15 cellular contexts compared by ENCODE assay signal in the genomic region with DNA sequence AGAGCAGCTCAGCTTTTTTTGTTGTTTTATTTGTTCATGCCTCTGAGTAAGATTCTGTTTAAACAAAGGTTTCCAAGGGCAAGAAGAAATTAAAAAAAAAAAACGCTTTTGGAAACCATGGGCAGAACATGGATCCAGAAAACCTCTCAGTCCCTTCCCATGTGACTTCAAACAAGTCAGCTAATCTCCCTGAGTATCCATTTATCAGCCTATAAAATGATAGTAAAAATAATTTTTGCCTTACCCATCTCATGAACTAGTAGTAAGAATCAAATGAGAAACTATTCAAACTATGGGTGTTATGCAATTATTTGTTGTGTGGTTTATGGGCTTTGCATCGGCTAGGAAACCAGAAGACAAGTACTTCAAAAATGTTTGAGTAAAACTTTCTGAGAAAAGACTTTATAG. TPM values are rescaled to one million over a fixed set of nuclear protein-coding genes. Genes with fewer than 3 reads are reported as not detected.
A peak's percentile ranks its signal among the peaks of the same experiment; 100 is the strongest.
DNase-seq lines count a peak whose midpoint lies in the region; ATAC-seq and TF ChIP-seq lines count a peak whose summit lies in the region.
"Had no signal": no experiment of that assay in that cellular context is flagged by ENCODE, and none has a peak within 500 bp of the region (broad histone marks: within the 10 kb centered on the region; RNA-seq: fewer than 3 reads in every experiment).

No MANE protein-coding gene starts in this region.

- BruUV-seq in PC-3 (replicated peaks; lab: Mats Ljungman, UMichigan) = no TSS peak

- H3K4me3 ChIP-seq in AG10803 (ENCODE audit: low read length) (no peak overlapping the region), PC-3 (ENCODE audit: low read length) (no peak overlapping the region), fibroblast of mammary gland (ENCODE audit: control insufficient read depth, low read depth, low read length) (no peak overlapping the region)
- H3K4me3 ChIP-seq: heart right ventricle, neural progenitor cell, thoracic aorta had no signal

- ATAC-seq in PC-3 (peak; percentile 74), omental fat pad (ENCODE audit: low FRiP score) (peak; percentile 25), GM18498 (IDR thresholded peaks at IDR 0.05; ENCODE audit: unreplicated experiment) (no peak), HG02884 (IDR thresholded peaks at IDR 0.05; ENCODE audit: unreplicated experiment) (no peak), HG02678 (IDR thresholded peaks at IDR 0.05; ENCODE audit: unreplicated experiment) (no peak)
- ATAC-seq: activated T-helper 17 cell treated with anti-CD3 and anti-CD28 coated beads, Interleukin-2, amount 50 U/mL, for 72 hours; heart right ventricle; left colon had no signal

- no peaks in the 10 kb centered on the region for H3K9me2 ChIP-seq in PC-3 (replicated peaks; ENCODE audit: low read length)

- intact Hi-C loops in PC-3 (cut with micrococcal nuclease) = loop anchor here (2.0 to 10.0 kb wide), 5 partner anchors 26 to 306 kb away; no protein-coding TSS in a partner anchor

- H3K27me3 ChIP-seq in PC-3 (ENCODE audit: low read length) = no peaks in the 10 kb centered on the region
- H3K27me3 ChIP-seq: heart right ventricle, neural progenitor cell had no signal

- POLR2A ChIA-PET in PC-3 (lab: Charles Lee; ENCODE audit: unreplicated experiment) = interaction anchor here (0.5 to 0.7 kb wide), 5 partner anchors 11 to 675 kb away, joined by 3 to 7 read pairs (median 6); no protein-coding TSS in a partner anchor

- peak overlapping the region; percentile 83 for H3K27ac ChIP-seq in PC-3 (ENCODE audit: low read length)
- H3K27ac ChIP-seq: neural progenitor cell, thoracic aorta had no signal

- peaks cover 38% of the 10 kb centered on the region for H3K4me1 ChIP-seq in PC-3 (ENCODE audit: insufficient read depth, low read length)

- no peaks in the 10 kb centered on the region for H3K9me3 ChIP-seq in PC-3 (ENCODE audit: low read length)
- H3K9me3 ChIP-seq: heart right ventricle, thoracic aorta had no signal

- peaks cover 23% of the 10 kb centered on the region; the same call in 1 of the 2 replicates for H3K79me2 ChIP-seq in PC-3 (ENCODE audit: low read length)

- H3K9ac ChIP-seq in PC-3 (ENCODE audit: low read length) = no peak overlapping the region
- H3K9ac ChIP-seq: neural progenitor cell had no signal

- no peaks in the 10 kb centered on the region for H4K20me1 ChIP-seq in PC-3 (ENCODE audit: low read length)

- no peak overlapping the region for H2AFZ ChIP-seq in PC-3 (ENCODE audit: low read length)
- H2AFZ ChIP-seq: neural progenitor cell had no signal

- CTCF ChIA-PET in PC-3 (lab: Charles Lee) = no interaction called here

- TF ChIP-seq CTCF in AG10803 (conservative IDR thresholded peaks at IDR 0.05; ENCODE audit: low read length) = no peak
- no peak for TF ChIP-seq CTCF in PC-3 (conservative IDR thresholded peaks at IDR 0.05; ENCODE audit: low read depth, low read length)
- TF ChIP-seq CTCF in fibroblast of mammary gland (conservative IDR thresholded peaks at IDR 0.05; ENCODE audit: control insufficient read depth, insufficient read depth, low read depth, low read length) = no peak
- TF ChIP-seq CTCF in omental fat pad (IDR thresholded peaks at IDR 0.05) = no peak

- peaks cover 3% of the 10 kb centered on the region for H3F3A ChIP-seq in PC-3 (ENCODE audit: low read length, unreplicated experiment)

- H3K36me3 ChIP-seq in PC-3 (ENCODE audit: low read depth, low read length) = no peaks in the 10 kb centered on the region
- H3K36me3 ChIP-seq: heart right ventricle, neural progenitor cell, thoracic aorta had no signal

- peak overlapping the region; percentile 68 for H3K4me2 ChIP-seq in PC-3 (ENCODE audit: low read length)
- H3K4me2 ChIP-seq: neural progenitor cell had no signal

- peak; percentile 93 for DNase-seq in AG10803 (ENCODE audit: low read depth)
- peak; percentile 92 for DNase-seq in PC-3
- DNase-seq in fibroblast of mammary gland (ENCODE audit: low read depth) = peak; percentile 59
- DNase-seq in omental fat pad (ENCODE audit: low spot score) = no peak
- no peak for DNase-seq in NCI-H2171 treated with DMSO at 0.1 percent for 48 hours (lab: John Stamatoyannopoulos, UW)
- DNase-seq: activated CD4-positive, alpha-beta T cell treated with anti-CD3 and anti-CD28 coated beads, Interleukin-2, amount 50 U/mL, for 4 hours; heart right ventricle; left colon; NCI-H1694 had no signal

RNA-seq across cellular contexts. Expression of a gene that starts 27.6 kb away (rescaled TPM):
- total RNA-seq in PC-3 (2014; rRNA removed) = 8.4 and 14.9 TPM in 2 replicates
- 10 to 100 TPM; 12.2 to 29.8 (median 19.8) TPM for total RNA-seq in omental fat pad

Comparison
In these comparisons a context has a peak if more than half of its experiments do, and no peak if none do; other contexts are left out.
1. DNase-seq: peak in AG10803 (single experiment), PC-3 (single experiment) and fibroblast of mammary gland (single experiment); none in omental fat pad (single experiment) and NCI-H2171 treated with DMSO at 0.1 percent for 48 hours (single experiment).
2. ATAC-seq: peak in PC-3 (single experiment) and omental fat pad (single experiment); none in GM18498 (single experiment), HG02884 (single experiment) and HG02678 (single experiment).